In genomic region chr11:14148653-14149273, GRCh38 we compare ENCODE assay signal across 1 cellular context.
TF ChIP-seq lines count a peak whose summit lies in the region.

No MANE protein-coding gene starts in this region.

TF ChIP-seq in GM23338, 12 proteins besides CTCF, POLR2A, EP300 and RAD21 (continued from another document):
- no peak for TF ChIP-seq ZNF462 (CRISPR knock-in tag; IDR thresholded peaks at IDR 0.05)
- TF ChIP-seq POLR2AphosphoS5 (IDR thresholded peaks at IDR 0.05; ENCODE audit: low read depth): no peak
- no peak for TF ChIP-seq ZNF331 (CRISPR knock-in tag; IDR thresholded peaks at IDR 0.05; ENCODE audit: low read depth)
- TF ChIP-seq STAT1 (IDR thresholded peaks at IDR 0.05; ENCODE audit: unreplicated experiment): no peak
- no peak for TF ChIP-seq ETS1 (IDR thresholded peaks at IDR 0.05)
- no peak for TF ChIP-seq EZH2phosphoT487 (IDR thresholded peaks at IDR 0.05; ENCODE audit: unreplicated experiment)
- TF ChIP-seq NANOG (IDR thresholded peaks at IDR 0.05; ENCODE audit: borderline replicate concordance): no peak
